In genomic region chr17:79023886-79024771, GRCh38 we compare ENCODE assay signal across 8 cellular contexts. TPM values are rescaled to one million over a fixed set of nuclear protein-coding genes. Genes with fewer than 3 reads are reported as not detected.
A peak's percentile ranks its signal among the peaks of the same experiment; 100 is the strongest.
DNase-seq lines count a peak whose midpoint lies in the region; ATAC-seq, FAIRE-seq and TF ChIP-seq lines count a peak whose summit lies in the region.

C1QTNF1 (plus strand) TSS chr17:79024169; CDS start chr17:79043969, 19,800 bp downstream.

- POLR2A ChIA-PET in CD4-positive, alpha-beta T cell (lab: Charles Lee): no interaction called here

- intact Hi-C loops in CD4-positive, alpha-beta T cell (cut with DNase I, micrococcal nuclease): no loop called here

- peaks cover 8% of the 10 kb centered on the region for H3K4me1 Mint-ChIP-seq in CD4-positive, alpha-beta T cell (ENCODE audit: low read depth)
- peaks cover 76% of the 10 kb centered on the region for H3K4me1 Mint-ChIP-seq in osteocyte (ENCODE audit: unreplicated experiment)

- peaks cover 51% of the 10 kb centered on the region for H3K27me3 Mint-ChIP-seq in CD4-positive, alpha-beta T cell
- H3K27me3 Mint-ChIP-seq in osteocyte (ENCODE audit: unreplicated experiment): peaks cover 2% of the 10 kb centered on the region

- peak in 4 of 10 experiments; percentile 19 to 38 (median 20) for DNase-seq in CD4-positive, alpha-beta T cell
- DNase-seq in KBM-7 (peak; percentile 39), glomerular visceral epithelial cell (ENCODE audit: extremely low spot score) (peak; percentile 50), osteocyte (ENCODE audit: extremely low spot score, unreplicated experiment) (no peak), foreskin melanocyte (no peak), urothelium cell line (ENCODE audit: low spot score) (no peak)
- DNase-seq in activated effector memory CD4-positive, alpha-beta T cell treated with Interleukin-2 at 50 U/mL for 16 hours: peak; percentile 16
- no peak for DNase-seq in effector CD8-positive, alpha-beta T cell (lab: John Stamatoyannopoulos, UW)

- H3K4me3 Mint-ChIP-seq in CD4-positive, alpha-beta T cell: peak within 1 kb of the TSS; percentile 85
- peak within 1 kb of the TSS; percentile 92 for H3K4me3 Mint-ChIP-seq in osteocyte (ENCODE audit: unreplicated experiment)

- H3K9me3 ChIP-seq in CD4-positive, alpha-beta T cell (ENCODE audit: control insufficient read depth, low read length): no peaks in the 10 kb centered on the region

- H3K27ac Mint-ChIP-seq in CD4-positive, alpha-beta T cell: no peak within 1 kb of the TSS
- H3K27ac Mint-ChIP-seq in osteocyte (ENCODE audit: unreplicated experiment): peak within 1 kb of the TSS; percentile 63

- CTCF ChIA-PET in CD4-positive, alpha-beta T cell (lab: Charles Lee): no interaction called here

- H3K9me3 Mint-ChIP-seq in CD4-positive, alpha-beta T cell: no peaks in the 10 kb centered on the region
- H3K9me3 Mint-ChIP-seq in osteocyte (ENCODE audit: unreplicated experiment): no peaks in the 10 kb centered on the region

- H3K27ac ChIP-seq in CD4-positive, alpha-beta T cell (ENCODE audit: low read depth, low read length): no peak within 1 kb of the TSS

- ATAC-seq in CD4-positive, alpha-beta T cell (ENCODE audit: poor library complexity): peak; percentile 71

- FAIRE-seq in urothelium cell line (lab: Jason Lieb, UNC): no peak

- in situ Hi-C loops in KBM-7 (cut with MboI; ENCODE audit: low pct_unique_long_range_greater_than_20kb, low sequenced_read_pairs): no loop called here

- peaks cover 33% of the 10 kb centered on the region for H3K27me3 ChIP-seq in CD4-positive, alpha-beta T cell (ENCODE audit: control insufficient read depth, insufficient read depth, low read length)

- TF ChIP-seq CTCF in CD4-positive, alpha-beta T cell (IDR thresholded peaks at IDR 0.05): peak; percentile 22
- peak; percentile 45 for TF ChIP-seq CTCF in osteocyte (IDR thresholded peaks at IDR 0.05)

- H3K36me3 Mint-ChIP-seq in CD4-positive, alpha-beta T cell (ENCODE audit: low read depth): no peaks in the 10 kb centered on the region
- H3K36me3 Mint-ChIP-seq in osteocyte (ENCODE audit: unreplicated experiment): peaks cover 9% of the 10 kb centered on the region

RNA-seq across cellular contexts. Expression of gene C1QTNF1, which starts in this region (rescaled TPM):
- not detected for total RNA-seq in CD4-positive, alpha-beta T cell
- total RNA-seq in osteocyte: 196 and 203 TPM in 2 replicates

Comparison
In these comparisons a context has a peak if more than half of its experiments do, and no peak if none do; other contexts are left out.
1. RNA of gene C1QTNF1 (total RNA-seq): 196 to 203 TPM in osteocyte; not detected in CD4-positive, alpha-beta T cell; every median in the first group is over 100 times any median in the second.
2. Peak in ATAC-seq in CD4-positive, alpha-beta T cell; RNA of the gene not detected or under 1 TPM.
3. DNase-seq: peak in KBM-7 (single experiment), activated effector memory CD4-positive, alpha-beta T cell treated with Interleukin-2 at 50 U/mL for 16 hours (single experiment) and glomerular visceral epithelial cell (single experiment); none in osteocyte (single experiment), foreskin melanocyte (single experiment), effector CD8-positive, alpha-beta T cell (single experiment) and urothelium cell line (single experiment).